ENCODE assay signal across 8 cellular contexts in genomic region chr21:31731802-31732537, GRCh38. TPM values are rescaled to one million over a fixed set of nuclear protein-coding genes. Genes with fewer than 3 reads are reported as not detected.
DNase-seq lines count a peak whose midpoint lies in the region; ATAC-seq and TF ChIP-seq lines count a peak whose summit lies in the region.

Gene SCAF4, minus strand, starts transcription at chr21:31732118. Its CDS starts 426 bp downstream, at chr21:31731692.

- intact Hi-C loops in activated B cell treated with CpG ODN at 0.5 μM for 24 hours (cut with micrococcal nuclease), result loop anchor here (1.0 to 5.0 kb wide), 13 partner anchors 18 to 1910 kb away; partner anchors contain the start of genes CFAP298, CRYZL1, ITSN1 and MIS18A

- TF ChIP-seq CTCF in AG09319 (IDR thresholded peaks at IDR 0.05; ENCODE audit: low read depth, low read length), result no peak
- no peak for TF ChIP-seq CTCF in activated B cell treated with CpG ODN at 0.5 μM for 24 hours (IDR thresholded peaks at IDR 0.05)

- H3K4me3 Mint-ChIP-seq in activated B cell treated with CpG ODN at 0.5 μM for 24 hours, result no peak within 1 kb of the TSS

- DNase-seq in AG09319 (ENCODE audit: extremely low read depth, low read depth) (peak; percentile 73), NCI-H2196 treated with DMSO at 0.1 percent for 48 hours (lab: John Stamatoyannopoulos, UW; ENCODE audit: unreplicated experiment) (peak; percentile 77), activated B cell treated with CpG ODN at 0.5 μM for 24 hours (peak; percentile 82), islet precursor cell (peak; percentile 95)
- peak; percentile 70 for DNase-seq in central memory CD4-positive, alpha-beta T cell
- peak; percentile 81 for DNase-seq in stimulated activated CD4-positive, alpha-beta T cell treated with anti-CD3 and anti-CD28 coated beads, Interleukin-12 subunit alpha, Interleukin-12 subunit beta, amount 100 ng/mL, for 4 hours

- no peaks in the 10 kb centered on the region for H3K27me3 Mint-ChIP-seq in activated B cell treated with CpG ODN at 0.5 μM for 24 hours

- H3K36me3 Mint-ChIP-seq in activated B cell treated with CpG ODN at 0.5 μM for 24 hours (ENCODE audit: low read depth), result peaks cover 3% of the 10 kb centered on the region

- ATAC-seq in HG03159 (IDR thresholded peaks at IDR 0.05; ENCODE audit: unreplicated experiment) (peak; percentile 77), activated B cell treated with CpG ODN at 0.5 μM for 24 hours (ENCODE audit: low read depth) (peak; percentile 84)

- H3K4me1 Mint-ChIP-seq in activated B cell treated with CpG ODN at 0.5 μM for 24 hours, result peaks cover 20% of the 10 kb centered on the region

- H3K9me3 Mint-ChIP-seq in activated B cell treated with CpG ODN at 0.5 μM for 24 hours, result no peaks in the 10 kb centered on the region

- H3K27ac Mint-ChIP-seq in activated B cell treated with CpG ODN at 0.5 μM for 24 hours, result peak within 1 kb of the TSS; percentile 84

- in situ Hi-C loops in GM18951 (cut with MboI; ENCODE audit: low sequenced_read_pairs, unreplicated experiment), result no loop called here

- peak; percentile 91 for TF ChIP-seq POLR2A in GM18951 (IDR thresholded peaks at IDR 0.05; ENCODE audit: extremely low read depth, insufficient read depth, insufficient read length)

- POLR2A ChIA-PET in activated B cell treated with CpG ODN at 0.5 μM for 24 hours (lab: Charles Lee), result interaction anchor here (0.6 to 6.2 kb wide), 4 partner anchors 21 to 880 kb away, joined by 3 to 90 read pairs (median 4); partner anchors contain the start of gene CFAP298

- CTCF ChIA-PET in activated B cell treated with CpG ODN at 0.5 μM for 24 hours (lab: Charles Lee), result no interaction called here

RNA-seq across cellular contexts. Expression of gene SCAF4, which starts in this region (rescaled TPM):
- total RNA-seq in activated B cell treated with CpG ODN at 0.5 μM for 24 hours, result 71.6 and 80.5 TPM in 2 replicates

Comparison
In these comparisons a context has a peak if more than half of its experiments do, and no peak if none do; other contexts are left out.
1. Peak in every context shown above with its lines: DNase-seq and ATAC-seq.